ENCODE assay signal across 21 cellular contexts in genomic region chr3:62870321-62870720, GRCh38. TPM values are rescaled to one million over a fixed set of nuclear protein-coding genes. Genes with fewer than 3 reads are reported as not detected.
DNase-seq lines count a peak whose midpoint lies in the region; TF ChIP-seq lines count a peak whose summit lies in the region.
"Had no signal": no experiment of that assay in that cellular context is flagged by ENCODE, and none has a peak within 500 bp of the region (broad histone marks: within the 10 kb centered on the region; RNA-seq: fewer than 3 reads in every experiment).

No MANE protein-coding gene starts in this region.

- H3K4me3 ChIP-seq in epithelial cell of esophagus (ENCODE audit: low read length) (no peak overlapping the region), skeletal muscle cell (ENCODE audit: low read depth, low read length) (no peak overlapping the region)
- H3K4me3 ChIP-seq: PC-9, SK-N-MC had no signal

- TF ChIP-seq CTCF in epithelial cell of esophagus (IDR thresholded peaks at IDR 0.05; ENCODE audit: insufficient read depth, low read depth, low read length, missing control alignments): no peak

- DNase-seq in ELR (ENCODE audit: low read depth): peak; percentile 61
- peak; percentile 61 for DNase-seq in RPMI7951 (ENCODE audit: low read depth)
- peak; percentile 70 for DNase-seq in epithelial cell of esophagus (ENCODE audit: low read depth)
- peak; percentile 28 for DNase-seq in skeletal muscle cell (ENCODE audit: low read depth)
- DNase-seq in NCI-H1694 treated with DMSO at 0.1 percent for 48 hours (lab: John Stamatoyannopoulos, UW): no peak
- no peak for DNase-seq in GOT3 (lab: John Stamatoyannopoulos, UW)
- DNase-seq in NOMO-1 (lab: John Stamatoyannopoulos, UW; ENCODE audit: unreplicated experiment in 2 of 2): no peak
- DNase-seq: activated naive CD8-positive, alpha-beta T cell treated with anti-CD3 and anti-CD28 coated beads, Interleukin-2, amount 10 ng/mL, durations not matched to agents 7 days and 5 days; effector memory CD8-positive, alpha-beta T cell; H9; hippocampal formation; islet precursor cell; naive B cell; NCI-H1694; NCI-H2227 treated with DMSO at 0.1 percent for 48 hours; NCI-H82; PC-9; right cardiac atrium had no signal

RNA-seq across cellular contexts. Expression of gene CADPS, which starts 4.9 kb away (rescaled TPM):
- 0.48 and 0.59 TPM in 2 replicates for total RNA-seq in RPMI7951 (2014; rRNA removed; shearing (Covaris generic))
- total RNA-seq: activated naive CD8-positive, alpha-beta T cell treated with anti-CD3 and anti-CD28 coated beads, Interleukin-2, amount 10 ng/mL, durations not matched to agents 7 days and 5 days; HepG2; osteocyte; PC-9 had no signal

Comparison
In these comparisons a context has a peak if more than half of its experiments do, and no peak if none do; other contexts are left out.
1. DNase-seq: peak in ELR (single experiment), RPMI7951 (single experiment), epithelial cell of esophagus (single experiment) and skeletal muscle cell (single experiment); none in NCI-H1694 treated with DMSO at 0.1 percent for 48 hours (single experiment), GOT3 (single experiment) and NOMO-1 (0 of 2).